18 cellular contexts compared by ENCODE assay signal in genomic region chr2:231172020-231172419, GRCh38. TPM values are rescaled to one million over a fixed set of nuclear protein-coding genes. Genes with fewer than 3 reads are reported as not detected.
DNase-seq lines count a peak whose midpoint lies in the region; ATAC-seq and TF ChIP-seq lines count a peak whose summit lies in the region.
"Had no signal": no experiment of that assay in that cellular context is flagged by ENCODE, and none has a peak within 500 bp of the region (broad histone marks: within the 10 kb centered on the region; RNA-seq: fewer than 3 reads in every experiment).

No MANE protein-coding gene starts in this region.

- H3K9me3 ChIP-seq in adrenal gland (replicated peaks in 1 of 3) (no peaks in the 10 kb centered on the region), smooth muscle cell (replicated peaks; ENCODE audit: low read depth) (no peaks in the 10 kb centered on the region), mucosa of descending colon (no peaks in the 10 kb centered on the region), OCI-LY7 (ENCODE audit: low read length) (no peaks in the 10 kb centered on the region)
- H3K9me3 ChIP-seq: Peyer's patch had no signal

- peaks cover 6% of the 10 kb centered on the region for H3F3A ChIP-seq in smooth muscle cell (ENCODE audit: low read depth)

- H3K27ac ChIP-seq in adrenal gland (peak overlapping the region; percentile 70 to 90 (median 82)), smooth muscle cell (ENCODE audit: low read depth) (peak overlapping the region; percentile 73), OCI-LY7 (ENCODE audit: low read depth, low read length, poor library complexity, severe bottlenecking) (no peak overlapping the region)
- H3K27ac ChIP-seq: Peyer's patch, SK-N-MC had no signal

- H3K36me3 ChIP-seq in adrenal gland (replicated peaks in 1 of 2) (peaks cover 0 to 17% of the 10 kb centered on the region in 2 donors), smooth muscle cell (ENCODE audit: low read depth) (no peaks in the 10 kb centered on the region), mucosa of descending colon (ENCODE audit: low read depth) (no peaks in the 10 kb centered on the region), OCI-LY7 (ENCODE audit: insufficient read depth, low read length) (peaks cover 78% of the 10 kb centered on the region)

- no peaks in the 10 kb centered on the region for H4K20me1 ChIP-seq in smooth muscle cell (ENCODE audit: low read depth)
- H4K20me1 ChIP-seq in OCI-LY7 (ENCODE audit: insufficient read depth, low read length), result no peaks in the 10 kb centered on the region

- H3K4me3 ChIP-seq in adrenal gland (no peak overlapping the region), fibroblast of villous mesenchyme (ENCODE audit: low read depth, low read length) (no peak overlapping the region), smooth muscle cell (no peak overlapping the region), mucosa of descending colon (no peak overlapping the region), OCI-LY7 (ENCODE audit: low read depth, low read length, poor library complexity, severe bottlenecking) (no peak overlapping the region)
- H3K4me3 ChIP-seq: K562, Peyer's patch, SK-N-MC had no signal

- peak in 1 of 2 donors; percentile 17 for TF ChIP-seq POLR2A in adrenal gland (IDR thresholded peaks at IDR 0.05)

- H3K27me3 ChIP-seq in adrenal gland (no peaks in the 10 kb centered on the region), smooth muscle cell (ENCODE audit: low read depth) (no peaks in the 10 kb centered on the region)
- H3K27me3 ChIP-seq: Peyer's patch had no signal

- WGBS in adrenal gland, 4 donors, result 33 to 59% (median 56%) methylated on average over 3 of the region's 3 CpGs
- 30% methylated on average over 3 of the region's 3 CpGs for WGBS in smooth muscle cell (ENCODE audit: low lambda C conversion rate)

- DNase-seq in GM04504 (ENCODE audit: low read depth) (peak; percentile 74), adrenal gland (peak in 5 of 7 donors; percentile 52 to 77 (median 72)), fibroblast of villous mesenchyme (ENCODE audit: low read depth) (peak; percentile 75), smooth muscle cell (lab: John Stamatoyannopoulos, UW; ENCODE audit: unreplicated experiment) (no peak), mucosa of descending colon (no peak), OCI-LY7 (ENCODE audit: low spot score) (no peak)
- DNase-seq in stimulated activated CD4-positive, alpha-beta T cell treated with anti-CD3 and anti-CD28 coated beads, Interleukin-4, amount 100 ng/mL, for 24 hours, result no peak
- DNase-seq: CD4-positive, alpha-beta memory T cell; NCI-H1048; NCI-H146; NCI-H2081 treated with DMSO at 0.1 percent for 48 hours; NCI-H524; Peyer's patch; Right ventricle myocardium superior had no signal

- BruUV-seq in OCI-LY7 (replicated peaks; lab: Mats Ljungman, UMichigan), result no TSS peak

- H3K9ac ChIP-seq in smooth muscle cell (ENCODE audit: low read depth), result peak overlapping the region; percentile 49

- peak overlapping the region; percentile 42 for H3K4me2 ChIP-seq in smooth muscle cell
- no peak overlapping the region for H3K4me2 ChIP-seq in OCI-LY7 (ENCODE audit: low read length)

- no peak for TF ChIP-seq CTCF in adrenal gland (IDR thresholded peaks at IDR 0.05)
- no peak for TF ChIP-seq CTCF in fibroblast of villous mesenchyme (IDR thresholded peaks at IDR 0.05; ENCODE audit: insufficient read depth, low read depth, low read length)
- TF ChIP-seq CTCF in smooth muscle cell (IDR thresholded peaks at IDR 0.05; ENCODE audit: borderline replicate concordance, insufficient read depth, poor library complexity, severe bottlenecking), result no peak
- no peak for TF ChIP-seq CTCF in mucosa of descending colon (IDR thresholded peaks at IDR 0.05)
- TF ChIP-seq CTCF in OCI-LY7 (conservative IDR thresholded peaks at IDR 0.05; ENCODE audit: low read length), result no peak

- POLR2A ChIA-PET in OCI-LY7 (lab: Charles Lee), result interaction anchor here (0.5 to 0.9 kb wide), 2 partner anchors 9 to 21 kb away, joined by 3 to 5 read pairs; no protein-coding TSS in a partner anchor

- H3K79me2 ChIP-seq in smooth muscle cell (ENCODE audit: low read depth) (no peaks in the 10 kb centered on the region), OCI-LY7 (ENCODE audit: insufficient read depth, low read depth, low read length) (no peaks in the 10 kb centered on the region)

- intact Hi-C loops in adrenal gland (cut with DNase I) (no loop called here), mucosa of descending colon (cut with DNase I, micrococcal nuclease) (no loop called here), OCI-LY7 (cut with micrococcal nuclease; ENCODE audit: unreplicated experiment) (no loop called here)

- H2AFZ ChIP-seq in smooth muscle cell (ENCODE audit: low read depth), result no peak overlapping the region
- H2AFZ ChIP-seq in OCI-LY7 (ENCODE audit: low read length), result no peak overlapping the region

- ATAC-seq in mucosa of descending colon (no peak), GM21528 (IDR thresholded peaks at IDR 0.05; ENCODE audit: low FRiP score, unreplicated experiment) (no peak)
- ATAC-seq: HCT116, K562 had no signal

- H3K4me1 ChIP-seq in adrenal gland (replicated peaks in 1 of 2), result peaks cover 6 to 50% of the 10 kb centered on the region in 2 donors
- no peaks in the 10 kb centered on the region for H3K4me1 ChIP-seq in smooth muscle cell (ENCODE audit: low read depth)
- no peaks in the 10 kb centered on the region for H3K4me1 ChIP-seq in mucosa of descending colon (ENCODE audit: low read depth)
- H3K4me1 ChIP-seq in OCI-LY7 (ENCODE audit: insufficient read depth, low read length, poor library complexity, severe bottlenecking), result peaks cover 5% of the 10 kb centered on the region
- H3K4me1 ChIP-seq: Peyer's patch had no signal

- no peaks in the 10 kb centered on the region for H3K9me2 ChIP-seq in OCI-LY7 (ENCODE audit: insufficient read depth, low read length)

- CTCF ChIA-PET in OCI-LY7 (lab: Charles Lee; ENCODE audit: unreplicated experiment), result no interaction called here

RNA-seq across cellular contexts. Expression of gene ARMC9, which starts 26.4 kb away (rescaled TPM):
- 100 to 1,000 TPM in 1 of 8 donors, 10 to 100 TPM in 7; 36.5 to 109 (median 59.1) TPM for total RNA-seq in adrenal gland
- 10 to 100 TPM; 22.0 to 61.9 (median 49.3) TPM for polyA plus RNA-seq in adrenal gland
- 189 and 260 TPM in 2 replicates for total RNA-seq in fibroblast of villous mesenchyme
- 34.7 and 38.6 TPM in 2 replicates for total RNA-seq in smooth muscle cell
- polyA plus RNA-seq in smooth muscle cell, result 42.9 and 51.0 TPM in 2 replicates
- 10 to 100 TPM; 10.9 to 32.2 (median 11.9) TPM for total RNA-seq in mucosa of descending colon
- total RNA-seq in OCI-LY7 (2014; rRNA removed; shearing (Covaris generic)), result 6.6 and 10.9 TPM in 2 replicates
- 11.0 and 12.2 TPM in 2 replicates for total RNA-seq in OCI-LY7 (2022)

RNA-seq across cellular contexts. Expression of gene HTR2B, which starts 47.2 kb away (rescaled TPM):
- total RNA-seq in adrenal gland (10 to 100 TPM; 16.6 to 90.0 (median 50.6) TPM), fibroblast of villous mesenchyme (109 and 159 TPM in 2 replicates), smooth muscle cell (not detected in 2 replicates), mucosa of descending colon (1 to 10 TPM in 1 of 3 donors, under 1 TPM in 2; 0.17 to 4.1 (median 0.22) TPM), OCI-LY7 (2022) (not detected in 2 replicates)
- polyA plus RNA-seq in adrenal gland (10 to 100 TPM in 2 of 3 donors, 1 to 10 TPM in 1; 3.1 to 17.9 (median 15.8) TPM), smooth muscle cell (0.07 TPM in 1 of 2 replicates, not detected in the other)
- not detected in 2 replicates for total RNA-seq in OCI-LY7 (2014; rRNA removed; shearing (Covaris generic))
- total RNA-seq: CD4-positive, alpha-beta memory T cell; K562 had no signal
- polyA plus RNA-seq: K562 had no signal

Comparison
In these comparisons a context has a peak if more than half of its experiments do, and no peak if none do; other contexts are left out.
1. DNase-seq: peak in GM04504 (single experiment), adrenal gland (5 of 7) and fibroblast of villous mesenchyme (single experiment); none in smooth muscle cell (single experiment), mucosa of descending colon (0 of 3), stimulated activated CD4-positive, alpha-beta T cell treated with anti-CD3 and anti-CD28 coated beads, Interleukin-4, amount 100 ng/mL, for 24 hours (single experiment) and OCI-LY7 (single experiment).